Comparison of ENCODE assay signal across 22 cellular contexts in genomic region chr18:68822926-68823325, GRCh38.
"Had no signal": no experiment of that assay in that cellular context is flagged by ENCODE, and none has a peak within 500 bp of the region (broad histone marks: within the 10 kb centered on the region; RNA-seq: fewer than 3 reads in every experiment).

No MANE protein-coding gene starts in this region.

- H3K27me3 ChIP-seq: left lung, ovary, suprapubic skin, tibial nerve had no signal

- DNase-seq: activated CD4-positive, alpha-beta T cell treated with anti-CD3 and anti-CD28 coated beads for 1 hour; activated CD4-positive, alpha-beta T cell treated with anti-CD3 and anti-CD28 coated beads, Interleukin-2, amount 50 U/mL, for 48 hours; activated CD8-positive, alpha-beta memory T cell treated with anti-CD3 and anti-CD28 coated beads, Interleukin-2, amount 50 U/mL, for 48 hours; activated gamma-delta T cell; activated naive CD4-positive, alpha-beta T cell treated with anti-CD3 and anti-CD28 coated beads, Interleukin-2, amount 50 U/mL, for 16 hours; activated T-cell treated with anti-CD3 and anti-CD28 coated beads, Interleukin-2, amount 50 U/mL, for 24 hours; anterior cingulate cortex; lower lobe of right lung; ovary; stimulated activated CD4-positive, alpha-beta T cell treated with anti-CD3 and anti-CD28 coated beads, Interleukin-12 subunit alpha, Interleukin-12 subunit beta, amount 100 ng/mL, for 4 hours; stimulated activated naive CD4-positive, alpha-beta T cell; T-helper 2 cell had no signal

- H3K4me3 ChIP-seq: left lung, lower lobe of right lung, ovary, skin epidermis, suprapubic skin, tibial nerve had no signal

- H3K27ac Mint-ChIP-seq: activated T-cell treated with anti-CD3 and anti-CD28 coated beads, Interleukin-2, amount 50 U/mL, for 24 hours; dendritic cell treated with granulocyte-macrophage colony-stimulating factor and Interleukin-4, amounts not matched to agents 40 ng/mL and 50 ng/mL, for 4 days; nephron; progenitor cell of endocrine pancreas; WTC11 had no signal

- H3K27me3 Mint-ChIP-seq: activated T-cell treated with anti-CD3 and anti-CD28 coated beads, Interleukin-2, amount 50 U/mL, for 24 hours; central memory CD8-positive, alpha-beta T cell; dendritic cell treated with granulocyte-macrophage colony-stimulating factor and Interleukin-4, amounts not matched to agents 40 ng/mL and 50 ng/mL, for 4 days; progenitor cell of endocrine pancreas had no signal

- H3K9me3 ChIP-seq: left lung, lower lobe of right lung, ovary, suprapubic skin, tibial nerve had no signal

- ATAC-seq: left lung, lower lobe of right lung, sciatic nerve, WTC11 had no signal

- H3K27ac ChIP-seq: left lung, lower lobe of right lung, ovary, skin epidermis, suprapubic skin, tibial nerve had no signal

- H3K4me1 Mint-ChIP-seq: central memory CD8-positive, alpha-beta T cell; nephron; WTC11 had no signal

- H3K36me3 Mint-ChIP-seq: WTC11 had no signal

- H3K36me3 ChIP-seq: left lung, lower lobe of right lung, ovary, suprapubic skin, tibial nerve had no signal

- H3K4me3 Mint-ChIP-seq: activated T-cell treated with anti-CD3 and anti-CD28 coated beads, Interleukin-2, amount 50 U/mL, for 24 hours; central memory CD8-positive, alpha-beta T cell; dendritic cell treated with granulocyte-macrophage colony-stimulating factor and Interleukin-4, amounts not matched to agents 40 ng/mL and 50 ng/mL, for 4 days; nephron; WTC11 had no signal

- H3K9me3 Mint-ChIP-seq: activated T-cell treated with anti-CD3 and anti-CD28 coated beads, Interleukin-2, amount 50 U/mL, for 24 hours; central memory CD8-positive, alpha-beta T cell; dendritic cell treated with granulocyte-macrophage colony-stimulating factor and Interleukin-4, amounts not matched to agents 40 ng/mL and 50 ng/mL, for 4 days; nephron had no signal

- H3K4me1 ChIP-seq: left lung, lower lobe of right lung, suprapubic skin, tibial nerve had no signal
